ENCODE assay signal across 1 cellular context in genomic region chr6:4549556-4550226, GRCh38.
TF ChIP-seq lines count a peak whose summit lies in the region.

No MANE protein-coding gene starts in this region.

TF ChIP-seq in HepG2, 621 proteins besides CTCF, POLR2A, EP300 and RAD21 (continued from another document):
- TF ChIP-seq ZNF512B (CRISPR knock-in tag; IDR thresholded peaks at IDR 0.05; ENCODE audit: borderline replicate concordance): no peak
- peak; percentile 15; the same call in 1 of the 2 replicates for TF ChIP-seq FOXA3 (CRISPR knock-in tag; IDR thresholded peaks at IDR 0.05)
- TF ChIP-seq HNF4A (CRISPR knock-in tag; IDR thresholded peaks at IDR 0.05): peak; percentile 66
- no peak for TF ChIP-seq GABPA (IDR thresholded peaks at IDR 0.05; ENCODE audit: low read depth, low read length)
- 0 out of 2 replicates have a peak, but pooled peaks have one; percentile 11 for TF ChIP-seq GABPA (CRISPR knock-in tag; IDR thresholded peaks at IDR 0.05; ENCODE audit: low read depth)
- TF ChIP-seq TBP (CRISPR knock-in tag; IDR thresholded peaks at IDR 0.05): no peak
- no peak for TF ChIP-seq ZBTB49 (CRISPR knock-in tag; IDR thresholded peaks at IDR 0.05; ENCODE audit: borderline replicate concordance)
- TF ChIP-seq TGIF2 (CRISPR knock-in tag; IDR thresholded peaks at IDR 0.05): no peak
- no peak for TF ChIP-seq SMAD3 (CRISPR knock-in tag; IDR thresholded peaks at IDR 0.05)
- TF ChIP-seq GLI4 (CRISPR knock-in tag; IDR thresholded peaks at IDR 0.05; ENCODE audit: borderline replicate concordance): no peak
- TF ChIP-seq RXRB (CRISPR knock-in tag; IDR thresholded peaks at IDR 0.05; ENCODE audit: borderline replicate concordance): no peak
- no peak for TF ChIP-seq ZFP36 (IDR thresholded peaks at IDR 0.05; ENCODE audit: borderline replicate concordance, low read depth, low read length, partially characterized antibody)
- TF ChIP-seq TOE1 (CRISPR knock-in tag; IDR thresholded peaks at IDR 0.05): no peak
- no peak for TF ChIP-seq ZNF563 (CRISPR knock-in tag; IDR thresholded peaks at IDR 0.05)
- no peak for TF ChIP-seq ZNF460 (CRISPR knock-in tag; IDR thresholded peaks at IDR 0.05; ENCODE audit: borderline replicate concordance)
- 0 out of 2 replicates have a peak, but pooled peaks have one; percentile 3 for TF ChIP-seq POGZ (CRISPR knock-in tag; IDR thresholded peaks at IDR 0.05)
- no peak for TF ChIP-seq RFX1 (IDR thresholded peaks at IDR 0.05)
- no peak for TF ChIP-seq ZNF232 (CRISPR knock-in tag; IDR thresholded peaks at IDR 0.05; ENCODE audit: borderline replicate concordance)
- TF ChIP-seq ZNF670 (CRISPR knock-in tag; IDR thresholded peaks at IDR 0.05; ENCODE audit: borderline replicate concordance): no peak
- peak; percentile 77; the same call in 1 of the 2 replicates for TF ChIP-seq ZBTB26 (CRISPR knock-in tag; IDR thresholded peaks at IDR 0.05; ENCODE audit: borderline replicate concordance)
- no peak for TF ChIP-seq ZSCAN12 (CRISPR knock-in tag; IDR thresholded peaks at IDR 0.05)
- TF ChIP-seq MIER2 (CRISPR knock-in tag; IDR thresholded peaks at IDR 0.05): no peak
TF ChIP-seq in HepG2: peak in this region for 6.
